Comparison of ENCODE assay signal across 24 cellular contexts in genomic region chr12:77352941-77353340, GRCh38.
"Had no signal": no experiment of that assay in that cellular context is flagged by ENCODE, and none has a peak within 500 bp of the region (broad histone marks: within the 10 kb centered on the region; RNA-seq: fewer than 3 reads in every experiment).

No MANE protein-coding gene starts in this region.

- H3K9me3 ChIP-seq: colonic mucosa, esophagus squamous epithelium, ovary, prostate gland, thyroid gland had no signal

- DNase-seq: activated CD4-positive, alpha-beta memory T cell treated with anti-CD3 and anti-CD28 coated beads for 36 hours; activated CD4-positive, alpha-beta T cell treated with anti-CD3 and anti-CD28 coated beads for 48 hours; activated CD4-positive, CD25-positive, alpha-beta regulatory T cell; activated effector memory CD4-positive, alpha-beta T cell treated with Interleukin-2 at 50 U/mL for 16 hours; activated naive CD4-positive, alpha-beta T cell treated with anti-CD3 and anti-CD28 coated beads for 36 hours; activated T-cell treated with anti-CD3 and anti-CD28 coated beads, Interleukin-2, amount 50 U/mL, for 72 hours; colonic mucosa; esophagus squamous epithelium; glutamatergic neuron; immature natural killer cell; kidney glomerular epithelial cell; left ventricle myocardium superior; mammary epithelial cell; midbrain; ovary; stimulated activated CD4-positive, alpha-beta T cell treated with anti-CD3 and anti-CD28 coated beads, Interleukin-4, amount 100 ng/mL, for 24 hours; stimulated activated naive CD8-positive, alpha-beta T cell treated with anti-CD3 and anti-CD28 coated beads, Interleukin-15, Interleukin-2, amounts not matched to agents 100 U/mL and 50 U/mL, for 24 hours; SW 1271; T-helper 17 cell; thyroid gland had no signal

- H3K27ac ChIP-seq: colonic mucosa, esophagus squamous epithelium, hepatocyte, ovary, prostate gland, thyroid gland had no signal

- H3K79me2 ChIP-seq: hepatocyte had no signal

- H3K4me2 ChIP-seq: hepatocyte had no signal

- H2AFZ ChIP-seq: hepatocyte had no signal

- FAIRE-seq: frontal cortex had no signal

- H3K27me3 ChIP-seq: colonic mucosa, esophagus squamous epithelium, hepatocyte, ovary, thyroid gland had no signal

- H3K36me3 ChIP-seq: colonic mucosa, esophagus squamous epithelium, ovary, prostate gland, thyroid gland had no signal

- H3K4me1 ChIP-seq: colonic mucosa, prostate gland, thyroid gland had no signal

- ATAC-seq: activated T-cell treated with anti-CD3 and anti-CD28 coated beads, Interleukin-2, amount 50 U/mL, for 72 hours; left ventricle myocardium superior; natural killer cell treated with Interleukin-12 subunit alpha and Interleukin-12 subunit beta and Interleukin-15 and Interleukin-18, amount 100 ng/mL, for 72 hours; stimulated activated naive CD8-positive, alpha-beta T cell treated with anti-CD3 and anti-CD28 coated beads, Interleukin-15, Interleukin-2, amounts not matched to agents 100 U/mL and 50 U/mL, for 24 hours; T-helper 17 cell had no signal

- H3K4me3 ChIP-seq: colonic mucosa, esophagus squamous epithelium, hepatocyte, ovary, prostate gland, thyroid gland had no signal
